Comparison of ENCODE assay signal across 33 cellular contexts in the genomic region with DNA sequence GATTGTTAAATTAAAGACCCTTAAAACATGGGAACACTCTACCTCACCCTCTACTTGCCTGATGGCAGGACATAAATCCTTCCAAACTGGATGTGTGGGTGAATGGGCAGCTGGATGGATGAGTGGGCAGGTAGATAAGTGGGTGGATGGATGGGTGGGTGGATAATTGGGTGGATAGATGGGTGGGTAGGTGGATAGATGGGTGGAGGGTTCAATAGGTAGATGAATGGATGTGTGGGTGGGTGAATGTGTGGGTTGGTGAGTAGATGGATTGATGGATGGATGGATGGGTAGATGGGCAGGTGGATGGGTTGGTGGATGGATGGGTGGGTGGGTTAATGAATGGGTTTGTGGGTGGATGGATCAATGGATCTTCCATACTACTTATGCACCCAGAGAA. TPM values are rescaled to one million over a fixed set of nuclear protein-coding genes. Genes with fewer than 3 reads are reported as not detected.
"Had no signal": no experiment of that assay in that cellular context is flagged by ENCODE, and none has a peak within 500 bp of the region (broad histone marks: within the 10 kb centered on the region; RNA-seq: fewer than 3 reads in every experiment).

No MANE protein-coding gene starts in this region.

- H3K4me3 ChIP-seq: MG63 had no signal

- FAIRE-seq: RCC 7860 had no signal

- H3K27me3 ChIP-seq: MG63 had no signal

- ATAC-seq: activated CD4-positive, alpha-beta T cell treated with anti-CD3 and anti-CD28 coated beads for 36 hours; activated CD4-positive, CD25-positive, alpha-beta regulatory T cell treated with anti-CD3 and anti-CD28 coated beads, Interleukin-2, amount 50 U/mL, for 24 hours; activated naive CD8-positive, alpha-beta T cell treated with anti-CD3 and anti-CD28 coated beads, Interleukin-2, amount 50 U/mL, for 24 hours; activated T-cell treated with anti-CD3 and anti-CD28 coated beads, Interleukin-2, amount 50 U/mL, for 4 hours had no signal

- H3K27ac ChIP-seq: RWPE1 had no signal

- DNase-seq: activated CD4-positive, alpha-beta T cell treated with anti-CD3 and anti-CD28 coated beads for 36 hours; activated CD4-positive, alpha-beta T cell treated with anti-CD3 and anti-CD28 coated beads, Interleukin-2, amount 10 ng/mL, durations not matched to agents 7 days and 5 days; activated CD4-positive, alpha-beta T cell treated with anti-CD3 and anti-CD28 coated beads, Interleukin-2, amount 50 U/mL, for 48 hours; activated CD8-positive, alpha-beta memory T cell treated with anti-CD3 and anti-CD28 coated beads, Interleukin-2, amount 50 U/mL, for 4 hours; activated gamma-delta T cell treated with Interleukin-2 at 50 U/mL for 16 hours; activated naive CD4-positive, alpha-beta T cell treated with anti-CD3 and anti-CD28 coated beads, Interleukin-2, amount 10 ng/mL, durations not matched to agents 7 days and 5 days; activated naive CD8-positive, alpha-beta T cell treated with anti-CD3 and anti-CD28 coated beads, Interleukin-2, amount 50 U/mL, for 24 hours; activated T-cell treated with anti-CD3 and anti-CD28 coated beads for 4 hours; activated T-cell treated with anti-CD3 and anti-CD28 coated beads, Interleukin-2, amount 50 U/mL, for 4 hours; anterior cingulate cortex; central memory CD4-positive, alpha-beta T cell; Kasumi-1; KG1; MG63; NCI-H1048; NCI-H1105 treated with DMSO at 0.1 percent for 48 hours; NCI-H1436; NCI-H1694; NCI-H1930; NCI-H2081 treated with DMSO at 0.1 percent for 48 hours; NCI-H226; NCI-H524 treated with DMSO at 0.1 percent for 48 hours; Right ventricle myocardium superior; SW 1271; T-helper 1 cell; T-helper 2 cell; T-helper 9 cell had no signal

- H3K36me3 ChIP-seq: MG63 had no signal

- H3K9me3 ChIP-seq: MG63 had no signal

RNA-seq across cellular contexts. Expression of gene FFAR4, which starts 18.9 kb away (rescaled TPM):
- total RNA-seq: activated CD4-positive, alpha-beta T cell treated with anti-CD3 and anti-CD28 coated beads for 36 hours; activated CD4-positive, alpha-beta T cell treated with anti-CD3 and anti-CD28 coated beads, Interleukin-2, amount 10 ng/mL, durations not matched to agents 7 days and 5 days; activated T-cell treated with anti-CD3 and anti-CD28 coated beads, Interleukin-2, amount 50 U/mL, for 4 hours; activated T-helper 1 cell treated with anti-CD3 and anti-CD28 coated beads, Interleukin-12 subunit alpha, Interleukin-12 subunit beta, Interleukin-2, Interleukin-4 antibody, amounts not matched to agents 30 ng/mL and 10 ng/mL and 1 ng/mL, durations not matched to agents 14 hours and 24 hours and 36 hours; bronchial epithelial cell; NCI-H460 had no signal

RNA-seq across cellular contexts. Expression of gene RBP4, which starts 53.5 kb away (rescaled TPM):
- total RNA-seq: activated CD4-positive, alpha-beta T cell treated with anti-CD3 and anti-CD28 coated beads for 36 hours; activated CD4-positive, alpha-beta T cell treated with anti-CD3 and anti-CD28 coated beads, Interleukin-2, amount 10 ng/mL, durations not matched to agents 7 days and 5 days; activated T-helper 1 cell treated with anti-CD3 and anti-CD28 coated beads, Interleukin-12 subunit alpha, Interleukin-12 subunit beta, Interleukin-2, Interleukin-4 antibody, amounts not matched to agents 30 ng/mL and 10 ng/mL and 1 ng/mL, durations not matched to agents 14 hours and 24 hours and 36 hours; bronchial epithelial cell; NCI-H460 had no signal
